2 cellular contexts compared by ENCODE assay signal in the genomic region with DNA sequence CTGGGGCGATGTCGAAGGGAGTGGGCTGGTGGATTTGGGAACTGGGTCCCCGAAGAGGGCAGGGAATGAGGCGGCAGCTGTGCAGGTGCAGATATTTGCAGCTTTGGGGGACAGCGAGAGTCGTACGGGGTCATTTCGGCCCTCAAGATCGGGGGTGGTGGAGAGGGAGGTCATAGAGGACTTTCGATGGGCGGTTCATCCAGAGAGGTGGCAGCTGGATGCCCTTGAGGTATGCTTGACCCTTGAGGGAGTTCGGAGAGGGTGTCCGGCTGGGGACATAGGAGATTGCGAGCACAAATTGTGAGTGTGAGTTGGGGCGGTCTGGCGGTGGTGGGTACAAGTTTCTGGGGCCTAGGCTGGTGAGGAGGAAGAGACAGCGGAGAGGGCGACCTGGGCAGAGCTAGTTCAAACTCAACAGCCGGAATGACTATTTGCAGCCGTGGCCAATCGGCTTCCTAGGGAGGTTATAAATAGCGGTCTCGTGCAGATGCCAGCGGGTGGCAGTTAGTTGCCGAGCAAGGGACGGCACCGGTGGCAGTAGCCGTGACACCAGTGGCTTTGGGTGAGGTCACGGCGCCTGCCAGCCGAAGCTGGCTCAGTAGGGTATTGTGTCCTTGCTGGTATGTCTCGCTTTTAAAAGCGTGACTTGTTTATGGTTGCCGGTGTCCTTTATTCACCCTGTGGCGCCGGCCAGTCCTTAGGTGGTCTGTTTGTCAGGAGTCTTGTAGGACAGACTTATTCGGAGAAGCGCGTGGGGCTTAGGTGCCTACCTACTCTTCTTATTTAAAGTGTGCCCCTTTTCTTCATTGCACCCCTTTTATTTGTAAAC.
TF ChIP-seq lines count a peak whose summit lies in the region.

No MANE protein-coding gene starts in this region.

TF ChIP-seq in GM12891, 5 proteins besides CTCF, POLR2A, EP300 and RAD21 (continued from another document):
- TF ChIP-seq SPI1 (IDR thresholded peaks at IDR 0.05; ENCODE audit: low read depth, low read length) (no peak), POLR2AphosphoS5 (IDR thresholded peaks at IDR 0.05; ENCODE audit: low read depth, low read length) (no peak)

TF ChIP-seq in K562, 482 proteins besides CTCF, POLR2A, EP300 and RAD21 (continues in another document):
- TF ChIP-seq, protein P1, sequence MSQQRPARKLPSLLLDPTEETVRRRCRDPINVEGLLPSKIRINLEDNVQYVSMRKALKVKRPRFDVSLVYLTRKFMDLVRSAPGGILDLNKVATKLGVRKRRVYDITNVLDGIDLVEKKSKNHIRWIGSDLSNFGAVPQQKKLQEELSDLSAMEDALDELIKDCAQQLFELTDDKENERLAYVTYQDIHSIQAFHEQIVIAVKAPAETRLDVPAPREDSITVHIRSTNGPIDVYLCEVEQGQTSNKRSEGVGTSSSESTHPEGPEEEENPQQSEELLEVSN (IDR thresholded peaks at IDR 0.05; ENCODE audit: borderline replicate concordance in 1 of 2, extremely low read depth in 1 of 2, insufficient read depth in 1 of 2, insufficient read length in 1 of 2, low read depth in 1 of 2, low read length in 1 of 2, poor library complexity in 1 of 2, severe bottlenecking in 1 of 2): no peak
- TF ChIP-seq, protein P2, sequence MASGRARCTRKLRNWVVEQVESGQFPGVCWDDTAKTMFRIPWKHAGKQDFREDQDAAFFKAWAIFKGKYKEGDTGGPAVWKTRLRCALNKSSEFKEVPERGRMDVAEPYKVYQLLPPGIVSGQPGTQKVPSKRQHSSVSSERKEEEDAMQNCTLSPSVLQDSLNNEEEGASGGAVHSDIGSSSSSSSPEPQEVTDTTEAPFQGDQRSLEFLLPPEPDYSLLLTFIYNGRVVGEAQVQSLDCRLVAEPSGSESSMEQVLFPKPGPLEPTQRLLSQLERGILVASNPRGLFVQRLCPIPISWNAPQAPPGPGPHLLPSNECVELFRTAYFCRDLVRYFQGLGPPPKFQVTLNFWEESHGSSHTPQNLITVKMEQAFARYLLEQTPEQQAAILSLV (tag; IDR thresholded peaks at IDR 0.05): no peak
- TF ChIP-seq NR1H2 (CRISPR knock-in tag; IDR thresholded peaks at IDR 0.05) (no peak; the same call in 1 of the 2 replicates), ZNF507 (tag; conservative IDR thresholded peaks at IDR 0.05) (no peak), ELF4 (CRISPR knock-in tag; IDR thresholded peaks at IDR 0.05) (no peak), ZFX (CRISPR knock-in tag; IDR thresholded peaks at IDR 0.05) (no peak), CC2D1A (IDR thresholded peaks at IDR 0.05) (no peak; the same call in 1 of the 2 replicates), SIX5 (IDR thresholded peaks at IDR 0.05; ENCODE audit: borderline replicate concordance in 1 of 2, insufficient read depth in 1 of 2, low read depth in 1 of 2, low read length in 2 of 2) (no peak), SETDB1 (IDR thresholded peaks at IDR 0.05; ENCODE audit: low read length) (no peak), ETV5 (CRISPR knock-in tag; IDR thresholded peaks at IDR 0.05; ENCODE audit: low read depth) (0 out of 2 replicates have a peak, but pooled peaks have one; percentile 4), FOXM1 (IDR thresholded peaks at IDR 0.05; ENCODE audit: low read depth) (no peak), FOXM1 (CRISPR knock-in tag; IDR thresholded peaks at IDR 0.05; ENCODE audit: low read depth) (peak; percentile 84; the same call in 1 of the 2 replicates), STAT5A (IDR thresholded peaks at IDR 0.05; ENCODE audit: borderline replicate concordance, low read length) (no peak), KLF13 (tag; IDR thresholded peaks at IDR 0.05; ENCODE audit: borderline replicate concordance, low read depth) (no peak), BRCA1 (IDR thresholded peaks at IDR 0.05) (no peak), BRCA1 (CRISPR knock-in tag; IDR thresholded peaks at IDR 0.05) (0 out of 2 replicates have a peak, but pooled peaks have one; percentile 20), MEF2A (IDR thresholded peaks at IDR 0.05; ENCODE audit: control insufficient read depth, low read depth, low read length) (no peak), SMAD2 (IDR thresholded peaks at IDR 0.05; ENCODE audit: low read depth, low read length) (no peak), ZNF584 (CRISPR knock-in tag; IDR thresholded peaks at IDR 0.05; ENCODE audit: low read depth) (no peak), NUFIP1 (IDR thresholded peaks at IDR 0.05; ENCODE audit: partially characterized antibody) (no peak), SPI1 (IDR thresholded peaks at IDR 0.05; ENCODE audit: borderline replicate concordance, low read depth, low read length) (no peak), EWSR1 (IDR thresholded peaks at IDR 0.05; ENCODE audit: borderline replicate concordance, low read depth, partially characterized antibody) (no peak), BCL6 (CRISPR knock-in tag; IDR thresholded peaks at IDR 0.05) (no peak), TOE1 (IDR thresholded peaks at IDR 0.05; ENCODE audit: borderline replicate concordance) (no peak), TOE1 (CRISPR knock-in tag; IDR thresholded peaks at IDR 0.05; ENCODE audit: borderline replicate concordance, low read depth) (no peak), BHLHE40 (IDR thresholded peaks at IDR 0.05; ENCODE audit: low read length) (0 out of 2 replicates have a peak, but pooled peaks have one; percentile 9), MYC (IDR thresholded peaks at IDR 0.05; ENCODE audit: low read depth, low read length) (no peak), MYC (CRISPR knock-in tag; IDR thresholded peaks at IDR 0.05; ENCODE audit: borderline replicate concordance, low read depth) (no peak), NFYB (IDR thresholded peaks at IDR 0.05; ENCODE audit: extremely low read depth, insufficient read length) (no peak), ZNF140 (CRISPR knock-in tag; IDR thresholded peaks at IDR 0.05) (no peak), ZC3H4 (CRISPR knock-in tag; IDR thresholded peaks at IDR 0.05; ENCODE audit: borderline replicate concordance) (0 out of 2 replicates have a peak, but pooled peaks have one; percentile 69), HDAC2 (IDR thresholded peaks at IDR 0.05) (peak; percentile 29; the same call in 1 of the 2 replicates), DMBX1 (CRISPR knock-in tag; IDR thresholded peaks at IDR 0.05; ENCODE audit: borderline replicate concordance) (no peak), SIN3B (IDR thresholded peaks at IDR 0.05; ENCODE audit: low read depth) (no peak), ZNF551 (CRISPR knock-in tag; IDR thresholded peaks at IDR 0.05) (no peak), CREB1 (IDR thresholded peaks at IDR 0.05) (no peak), CREB1 (CRISPR knock-in tag; IDR thresholded peaks at IDR 0.05) (no peak), ZNF77 (CRISPR knock-in tag; IDR thresholded peaks at IDR 0.05) (no peak), ZNF282 (CRISPR knock-in tag; IDR thresholded peaks at IDR 0.05) (no peak)
- TF ChIP-seq, protein P3, sequence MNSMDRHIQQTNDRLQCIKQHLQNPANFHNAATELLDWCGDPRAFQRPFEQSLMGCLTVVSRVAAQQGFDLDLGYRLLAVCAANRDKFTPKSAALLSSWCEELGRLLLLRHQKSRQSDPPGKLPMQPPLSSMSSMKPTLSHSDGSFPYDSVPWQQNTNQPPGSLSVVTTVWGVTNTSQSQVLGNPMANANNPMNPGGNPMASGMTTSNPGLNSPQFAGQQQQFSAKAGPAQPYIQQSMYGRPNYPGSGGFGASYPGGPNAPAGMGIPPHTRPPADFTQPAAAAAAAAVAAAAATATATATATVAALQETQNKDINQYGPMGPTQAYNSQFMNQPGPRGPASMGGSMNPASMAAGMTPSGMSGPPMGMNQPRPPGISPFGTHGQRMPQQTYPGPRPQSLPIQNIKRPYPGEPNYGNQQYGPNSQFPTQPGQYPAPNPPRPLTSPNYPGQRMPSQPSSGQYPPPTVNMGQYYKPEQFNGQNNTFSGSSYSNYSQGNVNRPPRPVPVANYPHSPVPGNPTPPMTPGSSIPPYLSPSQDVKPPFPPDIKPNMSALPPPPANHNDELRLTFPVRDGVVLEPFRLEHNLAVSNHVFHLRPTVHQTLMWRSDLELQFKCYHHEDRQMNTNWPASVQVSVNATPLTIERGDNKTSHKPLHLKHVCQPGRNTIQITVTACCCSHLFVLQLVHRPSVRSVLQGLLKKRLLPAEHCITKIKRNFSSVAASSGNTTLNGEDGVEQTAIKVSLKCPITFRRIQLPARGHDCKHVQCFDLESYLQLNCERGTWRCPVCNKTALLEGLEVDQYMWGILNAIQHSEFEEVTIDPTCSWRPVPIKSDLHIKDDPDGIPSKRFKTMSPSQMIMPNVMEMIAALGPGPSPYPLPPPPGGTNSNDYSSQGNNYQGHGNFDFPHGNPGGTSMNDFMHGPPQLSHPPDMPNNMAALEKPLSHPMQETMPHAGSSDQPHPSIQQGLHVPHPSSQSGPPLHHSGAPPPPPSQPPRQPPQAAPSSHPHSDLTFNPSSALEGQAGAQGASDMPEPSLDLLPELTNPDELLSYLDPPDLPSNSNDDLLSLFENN (IDR thresholded peaks at IDR 0.05; ENCODE audit: low read depth in 2 of 2, low read length in 2 of 2): no peak
- TF ChIP-seq, protein P4, sequence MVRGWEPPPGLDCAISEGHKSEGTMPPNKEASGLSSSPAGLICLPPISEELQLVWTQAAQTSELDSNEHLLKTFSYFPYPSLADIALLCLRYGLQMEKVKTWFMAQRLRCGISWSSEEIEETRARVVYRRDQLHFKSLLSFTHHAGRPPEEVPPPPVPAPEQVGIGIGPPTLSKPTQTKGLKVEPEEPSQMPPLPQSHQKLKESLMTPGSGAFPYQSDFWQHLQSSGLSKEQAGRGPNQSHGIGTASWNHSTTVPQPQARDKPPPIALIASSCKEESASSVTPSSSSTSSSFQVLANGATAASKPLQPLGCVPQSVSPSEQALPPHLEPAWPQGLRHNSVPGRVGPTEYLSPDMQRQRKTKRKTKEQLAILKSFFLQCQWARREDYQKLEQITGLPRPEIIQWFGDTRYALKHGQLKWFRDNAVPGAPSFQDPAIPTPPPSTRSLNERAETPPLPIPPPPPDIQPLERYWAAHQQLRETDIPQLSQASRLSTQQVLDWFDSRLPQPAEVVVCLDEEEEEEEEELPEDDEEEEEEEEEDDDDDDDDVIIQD (CRISPR knock-in tag; IDR thresholded peaks at IDR 0.05): no peak
- TF ChIP-seq, protein P5, sequence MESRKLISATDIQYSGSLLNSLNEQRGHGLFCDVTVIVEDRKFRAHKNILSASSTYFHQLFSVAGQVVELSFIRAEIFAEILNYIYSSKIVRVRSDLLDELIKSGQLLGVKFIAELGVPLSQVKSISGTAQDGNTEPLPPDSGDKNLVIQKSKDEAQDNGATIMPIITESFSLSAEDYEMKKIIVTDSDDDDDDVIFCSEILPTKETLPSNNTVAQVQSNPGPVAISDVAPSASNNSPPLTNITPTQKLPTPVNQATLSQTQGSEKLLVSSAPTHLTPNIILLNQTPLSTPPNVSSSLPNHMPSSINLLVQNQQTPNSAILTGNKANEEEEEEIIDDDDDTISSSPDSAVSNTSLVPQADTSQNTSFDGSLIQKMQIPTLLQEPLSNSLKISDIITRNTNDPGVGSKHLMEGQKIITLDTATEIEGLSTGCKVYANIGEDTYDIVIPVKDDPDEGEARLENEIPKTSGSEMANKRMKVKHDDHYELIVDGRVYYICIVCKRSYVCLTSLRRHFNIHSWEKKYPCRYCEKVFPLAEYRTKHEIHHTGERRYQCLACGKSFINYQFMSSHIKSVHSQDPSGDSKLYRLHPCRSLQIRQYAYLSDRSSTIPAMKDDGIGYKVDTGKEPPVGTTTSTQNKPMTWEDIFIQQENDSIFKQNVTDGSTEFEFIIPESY (CRISPR knock-in tag; IDR thresholded peaks at IDR 0.05): 0 out of 2 replicates have a peak, but pooled peaks have one; percentile 15
- TF ChIP-seq, protein P6, sequence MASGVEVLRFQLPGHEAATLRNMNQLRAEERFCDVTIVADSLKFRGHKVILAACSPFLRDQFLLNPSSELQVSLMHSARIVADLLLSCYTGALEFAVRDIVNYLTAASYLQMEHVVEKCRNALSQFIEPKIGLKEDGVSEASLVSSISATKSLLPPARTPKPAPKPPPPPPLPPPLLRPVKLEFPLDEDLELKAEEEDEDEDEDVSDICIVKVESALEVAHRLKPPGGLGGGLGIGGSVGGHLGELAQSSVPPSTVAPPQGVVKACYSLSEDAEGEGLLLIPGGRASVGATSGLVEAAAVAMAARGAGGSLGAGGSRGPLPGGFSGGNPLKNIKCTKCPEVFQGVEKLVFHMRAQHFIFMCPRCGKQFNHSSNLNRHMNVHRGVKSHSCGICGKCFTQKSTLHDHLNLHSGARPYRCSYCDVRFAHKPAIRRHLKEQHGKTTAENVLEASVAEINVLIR (CRISPR knock-in tag; IDR thresholded peaks at IDR 0.05): no peak
